Comparison of ENCODE assay signal across 9 cellular contexts in genomic region chr4:144003219-144003618, GRCh38. TPM values are rescaled to one million over a fixed set of nuclear protein-coding genes. Genes with fewer than 3 reads are reported as not detected.
"Had no signal": no experiment of that assay in that cellular context is flagged by ENCODE, and none has a peak within 500 bp of the region (broad histone marks: within the 10 kb centered on the region; RNA-seq: fewer than 3 reads in every experiment).

No MANE protein-coding gene starts in this region.

RNA-seq across cellular contexts. Expression of gene GYPB, which starts 16.0 kb away (rescaled TPM):
- total RNA-seq: LHCN-M2, MCF 10A, NCI-H460, OCI-LY7, PC-3, Peyer's patch, Right ventricle myocardium superior, SJSA1 had no signal
- polyA plus RNA-seq: SK-N-SH had no signal
